Comparison of ENCODE assay signal across 18 cellular contexts in the genomic region with DNA sequence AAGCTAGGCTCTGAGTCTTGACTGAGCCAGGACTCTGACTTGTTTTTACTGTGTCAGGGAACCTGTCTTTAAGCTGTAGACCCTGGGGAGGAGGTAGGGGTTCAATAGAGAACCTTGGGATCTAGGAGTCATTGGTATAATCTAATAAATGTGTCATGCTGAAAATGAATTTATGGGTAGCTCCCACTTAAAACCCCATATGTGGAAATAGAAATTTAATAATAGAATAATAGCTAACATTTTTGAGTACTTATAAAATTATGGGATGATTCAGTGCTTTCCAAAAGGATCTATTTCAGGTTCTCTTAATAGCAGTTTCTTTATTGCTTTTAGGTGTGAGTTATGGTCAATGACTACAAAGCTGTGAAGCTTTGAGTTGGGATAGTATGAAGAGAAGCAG. TPM values are rescaled to one million over a fixed set of nuclear protein-coding genes. Genes with fewer than 3 reads are reported as not detected.
DNase-seq lines count a peak whose midpoint lies in the region; ATAC-seq and TF ChIP-seq lines count a peak whose summit lies in the region.
"Had no signal": no experiment of that assay in that cellular context is flagged by ENCODE, and none has a peak within 500 bp of the region (broad histone marks: within the 10 kb centered on the region; RNA-seq: fewer than 3 reads in every experiment).

No MANE protein-coding gene starts in this region.

- TF ChIP-seq CTCF in SK-N-SH (IDR thresholded peaks at IDR 0.05) (no peak), Caco-2 (IDR thresholded peaks at IDR 0.05; ENCODE audit: insufficient read depth in 1 of 2, low read depth in 1 of 2, low read length in 1 of 2, severe bottlenecking in 1 of 2, unreplicated experiment in 1 of 2) (no peak), endothelial cell (IDR thresholded peaks at IDR 0.05; ENCODE audit: unreplicated experiment) (no peak), coronary artery (IDR thresholded peaks at IDR 0.05) (no peak)

- H3K4me1 Mint-ChIP-seq in Caco-2 (ENCODE audit: low read depth, unreplicated experiment) (peaks cover 25% of the 10 kb centered on the region), endothelial cell (ENCODE audit: unreplicated experiment) (peaks cover 19% of the 10 kb centered on the region)
- H3K4me1 Mint-ChIP-seq in stimulated activated effector memory CD8-positive, alpha-beta T cell treated with anti-CD3 and anti-CD28 coated beads, Interleukin-12 subunit alpha, Interleukin-12 subunit beta, amount 100 ng/mL, for 72 hours, result peaks cover 22% of the 10 kb centered on the region

- no peaks in the 10 kb centered on the region for H3K27me3 Mint-ChIP-seq in Caco-2 (ENCODE audit: insufficient read depth, unreplicated experiment)
- peaks cover 4% of the 10 kb centered on the region for H3K27me3 Mint-ChIP-seq in endothelial cell (ENCODE audit: unreplicated experiment)
- H3K27me3 Mint-ChIP-seq: CD4-positive, alpha-beta T cell had no signal

- H3K36me3 ChIP-seq in SK-N-SH (replicated peaks in 1 of 2; ENCODE audit: control insufficient read depth in 1 of 2, insufficient read depth in 2 of 2, low read length in 1 of 2) (peaks cover 17 to 28% of the 10 kb centered on the region in 2 experiments), Caco-2 (ENCODE audit: control insufficient read depth, insufficient read depth, low read length) (peaks cover 5% of the 10 kb centered on the region; the same call in 1 of the 2 replicates)

- no peak overlapping the region for H3K4me3 ChIP-seq in SK-N-SH (ENCODE audit: low read depth in 2 of 2, low read length in 1 of 2)
- no peak overlapping the region for H3K4me3 ChIP-seq in Caco-2 (ENCODE audit: low read depth, low read length)
- no peak overlapping the region for H3K4me3 ChIP-seq in coronary artery
- H3K4me3 ChIP-seq: A549, GM23338 had no signal

- CTCF ChIA-PET in SK-N-SH (lab: Yijun Ruan, JAX) (interaction anchor here (0.9 to 2.7 kb wide), 3 partner anchors 14 to 171 kb away, joined by 4 to 17 read pairs (median 8); no protein-coding TSS in a partner anchor), Caco-2 (lab: Charles Lee) (interaction anchor here (0.8 kb wide), 1 partner anchor 208 kb away, joined by 5 read pairs; no protein-coding TSS in a partner anchor)

- H3K27me3 ChIP-seq in SK-N-SH (ENCODE audit: insufficient read depth) (no peaks in the 10 kb centered on the region), Caco-2 (replicated peaks; ENCODE audit: control insufficient read depth, insufficient read depth, low read length) (no peaks in the 10 kb centered on the region)

- H3K27ac ChIP-seq in SK-N-SH (ENCODE audit: low read depth in 2 of 2, low read length in 1 of 2) (peak overlapping the region in 1 of 2 experiments; percentile 30; a peak in 1 of 4 replicates), coronary artery (no peak overlapping the region)
- H3K27ac ChIP-seq: 22Rv1, A549, C4-2B, HL-60 had no signal

- H3K9me2 ChIP-seq in SK-N-SH, result no peaks in the 10 kb centered on the region

- H3K4me3 Mint-ChIP-seq in Caco-2 (ENCODE audit: unreplicated experiment), result no peak overlapping the region
- H3K4me3 Mint-ChIP-seq in endothelial cell (ENCODE audit: unreplicated experiment), result no peak overlapping the region
- no peak overlapping the region for H3K4me3 Mint-ChIP-seq in stimulated activated effector memory CD8-positive, alpha-beta T cell treated with anti-CD3 and anti-CD28 coated beads, Interleukin-12 subunit alpha, Interleukin-12 subunit beta, amount 100 ng/mL, for 72 hours
- H3K4me3 Mint-ChIP-seq: CD4-positive, alpha-beta T cell; GM23338 had no signal

- H4K20me1 ChIP-seq in SK-N-SH (ENCODE audit: insufficient read depth), result no peaks in the 10 kb centered on the region

- H3K27ac Mint-ChIP-seq in Caco-2 (ENCODE audit: unreplicated experiment) (peak overlapping the region; percentile 20), endothelial cell (ENCODE audit: unreplicated experiment) (peak overlapping the region; percentile 32)
- H3K27ac Mint-ChIP-seq in stimulated activated effector memory CD8-positive, alpha-beta T cell treated with anti-CD3 and anti-CD28 coated beads, Interleukin-12 subunit alpha, Interleukin-12 subunit beta, amount 100 ng/mL, for 72 hours, result peak overlapping the region; percentile 44
- H3K27ac Mint-ChIP-seq: CD4-positive, alpha-beta T cell; GM23338 had no signal

- no peak overlapping the region for H3K4me2 ChIP-seq in SK-N-SH
- H3K4me2 ChIP-seq: A549, GM23338 had no signal

- no peak overlapping the region for H2AFZ ChIP-seq in SK-N-SH (ENCODE audit: low read depth)
- H2AFZ ChIP-seq: GM23338 had no signal

- DNase-seq in SK-N-SH (no peak), Caco-2 (no peak), endothelial cell (ENCODE audit: low spot score) (no peak), coronary artery (ENCODE audit: low spot score) (no peak)
- DNase-seq in stimulated activated effector memory CD8-positive, alpha-beta T cell treated with anti-CD3 and anti-CD28 coated beads, Interleukin-12 subunit alpha, Interleukin-12 subunit beta, amount 100 ng/mL, for 72 hours (ENCODE audit: low spot score in 2 of 2), result no peak
- DNase-seq: AML-193; CD4-positive, alpha-beta T cell; DMS153; DMS79 treated with DMSO at 0.1 percent for 48 hours; GF-D8; HCEC 1CT had no signal

- peaks cover 5% of the 10 kb centered on the region; the same call in 1 of the 2 replicates for H3K79me2 ChIP-seq in SK-N-SH (ENCODE audit: insufficient read depth)

- intact Hi-C loops in Caco-2 (cut with micrococcal nuclease; ENCODE audit: unreplicated experiment), result no loop called here

- no TSS peak for BruUV-seq in Caco-2 (replicated peaks; lab: Mats Ljungman, UMichigan)

- ATAC-seq in SK-N-SH treated with all-trans-retinoic acid at 6 μM for 48 hours, result peak; percentile 70
- ATAC-seq in stimulated activated effector memory CD8-positive, alpha-beta T cell treated with anti-CD3 and anti-CD28 coated beads, Interleukin-12 subunit alpha, Interleukin-12 subunit beta, amount 100 ng/mL, for 72 hours, result no peak
- ATAC-seq in HG03354 (IDR thresholded peaks at IDR 0.05; ENCODE audit: poor library complexity, severe bottlenecking, unreplicated experiment), result no peak
- ATAC-seq: A549, GM23338 had no signal

- peak in 1 of 2 experiments; percentile 13; a peak in 1 of 4 replicates for TF ChIP-seq EP300 in SK-N-SH (IDR thresholded peaks at IDR 0.05; ENCODE audit: borderline replicate concordance in 1 of 2, low read depth in 1 of 2, low read length in 1 of 2)

- peaks cover 5% of the 10 kb centered on the region for H3F3A ChIP-seq in SK-N-SH (replicated peaks; ENCODE audit: insufficient read depth)

- H3K9me3 ChIP-seq in SK-N-SH, result no peaks in the 10 kb centered on the region
- H3K9me3 ChIP-seq in Caco-2, result no peaks in the 10 kb centered on the region
- H3K9me3 ChIP-seq: A549 had no signal

- no peak for TF ChIP-seq RAD21 in SK-N-SH (IDR thresholded peaks at IDR 0.05; ENCODE audit: low read length)

- no peak overlapping the region for H3K9ac ChIP-seq in SK-N-SH

- H3K36me3 Mint-ChIP-seq in Caco-2 (ENCODE audit: insufficient read depth, unreplicated experiment), result peaks cover 37% of the 10 kb centered on the region
- H3K36me3 Mint-ChIP-seq in endothelial cell (ENCODE audit: low read depth, unreplicated experiment), result peaks cover 32% of the 10 kb centered on the region
- H3K36me3 Mint-ChIP-seq in stimulated activated effector memory CD8-positive, alpha-beta T cell treated with anti-CD3 and anti-CD28 coated beads, Interleukin-12 subunit alpha, Interleukin-12 subunit beta, amount 100 ng/mL, for 72 hours, result peaks cover 64% of the 10 kb centered on the region

- peaks cover 0 to 11% of the 10 kb centered on the region in 2 experiments; a peak in 2 of 4 replicates for H3K4me1 ChIP-seq in SK-N-SH (ENCODE audit: control insufficient read depth in 1 of 2, insufficient read depth in 2 of 2, low read depth in 1 of 2, low read length in 1 of 2)
- H3K4me1 ChIP-seq in Caco-2, result peaks cover 52% of the 10 kb centered on the region

- peaks cover 7% of the 10 kb centered on the region for H3K9me3 Mint-ChIP-seq in Caco-2 (ENCODE audit: unreplicated experiment)
- H3K9me3 Mint-ChIP-seq in endothelial cell (ENCODE audit: unreplicated experiment), result no peaks in the 10 kb centered on the region
- H3K9me3 Mint-ChIP-seq in stimulated activated effector memory CD8-positive, alpha-beta T cell treated with anti-CD3 and anti-CD28 coated beads, Interleukin-12 subunit alpha, Interleukin-12 subunit beta, amount 100 ng/mL, for 72 hours, result no peaks in the 10 kb centered on the region
- H3K9me3 Mint-ChIP-seq: CD4-positive, alpha-beta T cell; GM23338 had no signal

- POLR2A ChIA-PET in SK-N-SH (lab: Yijun Ruan, JAX), result interaction anchor here (0.5 kb wide), 1 partner anchor 471 kb away, joined by 4 read pairs; no protein-coding TSS in a partner anchor
- POLR2A ChIA-PET in Caco-2 (lab: Charles Lee), result interaction anchor here (1.1 kb wide), 1 partner anchor 12 kb away, joined by 3 read pairs; no protein-coding TSS in a partner anchor

TF ChIP-seq in SK-N-SH, 30 proteins besides CTCF, POLR2A, EP300 and RAD21 (continues in another document):
- TF ChIP-seq POLR2AphosphoS5 (IDR thresholded peaks at IDR 0.05; ENCODE audit: low read depth, low read length), result no peak
- no peak for TF ChIP-seq TEAD4 (IDR thresholded peaks at IDR 0.05; ENCODE audit: borderline replicate concordance, insufficient read depth)
- TF ChIP-seq SIN3A (IDR thresholded peaks at IDR 0.05; ENCODE audit: borderline replicate concordance, low read depth, low read length), result no peak
- TF ChIP-seq FOSL2 (IDR thresholded peaks at IDR 0.05; ENCODE audit: borderline replicate concordance, low read depth), result no peak
- no peak for TF ChIP-seq TCF12 (IDR thresholded peaks at IDR 0.05)
- TF ChIP-seq, protein P1, sequence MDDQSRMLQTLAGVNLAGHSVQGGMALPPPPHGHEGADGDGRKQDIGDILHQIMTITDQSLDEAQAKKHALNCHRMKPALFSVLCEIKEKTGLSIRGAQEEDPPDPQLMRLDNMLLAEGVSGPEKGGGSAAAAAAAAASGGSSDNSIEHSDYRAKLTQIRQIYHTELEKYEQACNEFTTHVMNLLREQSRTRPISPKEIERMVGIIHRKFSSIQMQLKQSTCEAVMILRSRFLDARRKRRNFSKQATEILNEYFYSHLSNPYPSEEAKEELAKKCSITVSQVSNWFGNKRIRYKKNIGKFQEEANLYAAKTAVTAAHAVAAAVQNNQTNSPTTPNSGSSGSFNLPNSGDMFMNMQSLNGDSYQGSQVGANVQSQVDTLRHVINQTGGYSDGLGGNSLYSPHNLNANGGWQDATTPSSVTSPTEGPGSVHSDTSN (IDR thresholded peaks at IDR 0.05), result no peak
- no peak for TF ChIP-seq RFX5 (IDR thresholded peaks at IDR 0.05; ENCODE audit: low read length)

RNA-seq across cellular contexts. Expression of a gene that starts 41.7 kb away (rescaled TPM):
- 29.5 and 34.4 TPM in 2 replicates for polyA plus RNA-seq in SK-N-SH (2012; rRNA removed)
- 32.3 and 35.1 TPM in 2 replicates for polyA plus RNA-seq in SK-N-SH (2012; cell fraction: cytosol; rRNA removed)
- polyA plus RNA-seq in SK-N-SH (2012; cell fraction: nucleus; rRNA removed), result 24.0 and 27.6 TPM in 2 replicates
- 203 and 204 TPM in 2 replicates for total RNA-seq in Caco-2 (2022)
- 84.8 TPM for total RNA-seq in endothelial cell (ENCODE audit: unreplicated experiment)
